Comparison of ENCODE assay signal across 19 cellular contexts in the genomic region with DNA sequence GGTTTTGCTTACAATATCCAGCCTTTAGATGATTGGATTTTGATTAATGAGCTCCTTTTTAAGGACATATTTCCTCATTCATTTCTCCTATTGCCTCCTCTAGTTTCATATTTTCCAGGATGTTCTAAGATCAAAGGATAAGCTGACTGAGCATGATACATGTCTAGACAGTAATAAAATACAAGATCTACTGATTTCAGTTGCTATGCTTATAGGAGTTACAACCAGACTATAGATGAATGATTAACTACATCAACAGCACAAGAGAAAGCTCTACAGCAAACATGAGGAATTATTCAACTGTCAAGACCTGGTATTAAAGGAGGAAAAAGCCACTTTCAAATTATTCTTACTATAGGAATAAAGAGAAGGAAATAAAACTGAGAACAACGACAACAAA.
A peak's percentile ranks its signal among the peaks of the same experiment; 100 is the strongest.
DNase-seq lines count a peak whose midpoint lies in the region; ATAC-seq and TF ChIP-seq lines count a peak whose summit lies in the region.
"Had no signal": no experiment of that assay in that cellular context is flagged by ENCODE, and none has a peak within 500 bp of the region (broad histone marks: within the 10 kb centered on the region; RNA-seq: fewer than 3 reads in every experiment).

No MANE protein-coding gene starts in this region.

- TF ChIP-seq CTCF in mesothelial cell of epicardium (IDR thresholded peaks at IDR 0.05; ENCODE audit: unreplicated experiment), result no peak

- peaks cover 24% of the 10 kb centered on the region for H3K9me3 Mint-ChIP-seq in mesothelial cell of epicardium
- peaks cover 5% of the 10 kb centered on the region for H3K9me3 Mint-ChIP-seq in activated T-helper 17 cell treated with anti-CD3 and anti-CD28 coated beads, Interleukin-2, amount 50 U/mL, for 72 hours

- peaks cover 30% of the 10 kb centered on the region for H3K4me1 Mint-ChIP-seq in mesothelial cell of epicardium
- no peaks in the 10 kb centered on the region for H3K4me1 Mint-ChIP-seq in activated T-helper 17 cell treated with anti-CD3 and anti-CD28 coated beads, Interleukin-2, amount 50 U/mL, for 72 hours
- H3K4me1 Mint-ChIP-seq: CD4-positive, CD25-positive, alpha-beta regulatory T cell; CD8-positive, alpha-beta memory T cell; GM23338; IgD-negative memory B cell had no signal

- H3K36me3 Mint-ChIP-seq in mesothelial cell of epicardium, result peaks cover 5% of the 10 kb centered on the region
- no peaks in the 10 kb centered on the region for H3K36me3 Mint-ChIP-seq in activated T-helper 17 cell treated with anti-CD3 and anti-CD28 coated beads, Interleukin-2, amount 50 U/mL, for 72 hours (ENCODE audit: low read depth)
- H3K36me3 Mint-ChIP-seq: CD4-positive, CD25-positive, alpha-beta regulatory T cell; CD8-positive, alpha-beta memory T cell had no signal

- peak overlapping the region; percentile 66 for H3K27ac Mint-ChIP-seq in mesothelial cell of epicardium
- no peak overlapping the region for H3K27ac Mint-ChIP-seq in activated T-helper 17 cell treated with anti-CD3 and anti-CD28 coated beads, Interleukin-2, amount 50 U/mL, for 72 hours
- H3K27ac Mint-ChIP-seq: CD4-positive, CD25-positive, alpha-beta regulatory T cell; CD8-positive, alpha-beta memory T cell; GM23338; HFFc6; IgD-negative memory B cell had no signal

- ATAC-seq in activated T-helper 17 cell treated with anti-CD3 and anti-CD28 coated beads, Interleukin-2, amount 50 U/mL, for 72 hours (replicated peaks), result no peak
- ATAC-seq: GM23338, HCT116, HepG2 had no signal

- DNase-seq in kidney tubule cell (ENCODE audit: low spot score), result peak; percentile 54
- no peak for DNase-seq in mesothelial cell of epicardium (ENCODE audit: low spot score in 2 of 2, unreplicated experiment in 2 of 2)
- peak; percentile 19 for DNase-seq in renal cortical epithelial cell (ENCODE audit: low read depth)
- no peak for DNase-seq in COR-L47 (lab: John Stamatoyannopoulos, UW)
- DNase-seq in HUDEP-2 (lab: John Stamatoyannopoulos, UW; ENCODE audit: unreplicated experiment in 76 of 76), result no peak
- DNase-seq: ACHN; BE2C; C1 segment of cervical spinal cord; Caco-2; CD4-positive, CD25-positive, alpha-beta regulatory T cell; CD8-positive, alpha-beta memory T cell; DMS79 treated with DMSO at 0.1 percent for 48 hours; GF-D8; HFFc6 had no signal

- H3K4me3 Mint-ChIP-seq in mesothelial cell of epicardium, result no peak overlapping the region
- H3K4me3 Mint-ChIP-seq in activated T-helper 17 cell treated with anti-CD3 and anti-CD28 coated beads, Interleukin-2, amount 50 U/mL, for 72 hours, result no peak overlapping the region
- H3K4me3 Mint-ChIP-seq: CD4-positive, CD25-positive, alpha-beta regulatory T cell; CD8-positive, alpha-beta memory T cell; GM23338; HFFc6; IgD-negative memory B cell had no signal

- no peaks in the 10 kb centered on the region for H3K27me3 Mint-ChIP-seq in mesothelial cell of epicardium (ENCODE audit: low read depth)
- no peaks in the 10 kb centered on the region for H3K27me3 Mint-ChIP-seq in activated T-helper 17 cell treated with anti-CD3 and anti-CD28 coated beads, Interleukin-2, amount 50 U/mL, for 72 hours
- H3K27me3 Mint-ChIP-seq: CD4-positive, CD25-positive, alpha-beta regulatory T cell; IgD-negative memory B cell had no signal

Comparison
In these comparisons a context has a peak if more than half of its experiments do, and no peak if none do; other contexts are left out.
1. DNase-seq: peak in kidney tubule cell (single experiment) and renal cortical epithelial cell (single experiment); none in mesothelial cell of epicardium (0 of 2), COR-L47 (single experiment) and HUDEP-2 (0 of 76).